Comparison of ENCODE assay signal across 1 cellular context in genomic region chr3:3119393-3119851, GRCh38.
TF ChIP-seq lines count a peak whose summit lies in the region.

No MANE protein-coding gene starts in this region.

TF ChIP-seq in H1, 55 proteins besides CTCF, POLR2A, EP300 and RAD21:
- TF ChIP-seq TBP (IDR thresholded peaks at IDR 0.05; ENCODE audit: low read depth, low read length) (no peak), SP2 (IDR thresholded peaks at IDR 0.05; ENCODE audit: low read length) (no peak), SUZ12 (IDR thresholded peaks at IDR 0.05; ENCODE audit: low read length) (no peak), EGR1 (IDR thresholded peaks at IDR 0.05; ENCODE audit: borderline replicate concordance, low read depth, low read length) (no peak), E2F6 (IDR thresholded peaks at IDR 0.05) (no peak), SAP30 (IDR thresholded peaks at IDR 0.05; ENCODE audit: insufficient read depth, insufficient replicate concordance, low read length) (no peak), KDM5A (IDR thresholded peaks at IDR 0.05; ENCODE audit: low read length) (no peak), POU5F1 (IDR thresholded peaks at IDR 0.05; ENCODE audit: low read depth, low read length) (no peak), ASH2L (IDR thresholded peaks at IDR 0.05; ENCODE audit: low read length) (no peak), EZH2 (IDR thresholded peaks at IDR 0.05; ENCODE audit: low read depth, low read length, severe bottlenecking) (no peak), TEAD4 (IDR thresholded peaks at IDR 0.05; ENCODE audit: low read depth, low read length) (no peak), POLR2AphosphoS5 (IDR thresholded peaks at IDR 0.05; ENCODE audit: low read depth, low read length) (no peak), KDM1A (IDR thresholded peaks at IDR 0.05; ENCODE audit: borderline replicate concordance, low read length) (no peak), MAFK (IDR thresholded peaks at IDR 0.05; ENCODE audit: low read depth, low read length) (no peak), SIN3A (conservative IDR thresholded peaks at IDR 0.05 in 1 of 2, IDR thresholded peaks at IDR 0.05 in 1 of 2; ENCODE audit: low read depth in 1 of 2, low read length in 2 of 2) (no peak), FOSL1 (IDR thresholded peaks at IDR 0.05; ENCODE audit: insufficient read depth, low read depth, low read length) (no peak), GTF2F1 (IDR thresholded peaks at IDR 0.05; ENCODE audit: borderline replicate concordance, low read depth, low read length) (no peak)
